ENCODE assay signal across 1 cellular context in the genomic region with DNA sequence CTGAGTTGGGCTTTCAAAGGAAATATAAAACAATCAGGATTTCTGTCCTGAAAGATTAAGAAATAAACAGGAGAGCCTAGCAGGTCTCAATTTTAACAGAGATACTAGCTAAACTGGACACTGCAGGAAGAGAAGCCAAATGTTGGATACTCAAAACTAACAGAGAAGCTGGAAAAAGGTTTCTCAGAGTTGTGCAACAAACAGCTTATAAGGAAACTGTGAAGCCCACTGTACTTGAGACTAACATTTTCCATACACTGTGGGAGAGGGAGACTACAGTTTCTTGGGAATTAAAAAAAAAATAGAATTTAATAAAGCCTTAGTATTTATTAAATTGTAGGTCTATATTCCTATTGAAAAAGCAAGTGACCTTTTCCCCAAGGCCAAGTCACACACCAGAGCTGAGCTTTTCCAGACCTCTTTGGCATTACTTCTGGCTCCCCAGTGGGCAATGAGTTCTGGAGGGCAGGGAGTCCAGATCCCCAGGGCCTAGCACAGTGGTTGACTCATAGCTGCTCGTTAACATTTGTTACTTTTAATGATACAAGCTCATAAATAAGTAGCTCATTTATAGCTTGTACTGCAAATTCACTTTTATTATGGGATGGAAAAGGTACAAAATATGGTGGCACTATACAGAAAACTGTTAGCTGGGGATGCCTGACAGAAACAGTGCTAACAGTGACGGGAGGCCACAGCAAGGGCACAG.
TF ChIP-seq lines count a peak whose summit lies in the region.

No MANE protein-coding gene starts in this region.

TF ChIP-seq in SK-N-SH treated with all-trans-retinoic acid at 6 μM for 48 hours, 23 proteins besides CTCF, POLR2A, EP300 and RAD21 (continued from another document):
- TF ChIP-seq ZFP30 (CRISPR knock-in tag; IDR thresholded peaks at IDR 0.05) (no peak), TCF4 (CRISPR knock-in tag; IDR thresholded peaks at IDR 0.05; ENCODE audit: borderline replicate concordance) (no peak), BACH2 (CRISPR knock-in tag; IDR thresholded peaks at IDR 0.05; ENCODE audit: borderline replicate concordance) (no peak), OSR1 (CRISPR knock-in tag; IDR thresholded peaks at IDR 0.05) (no peak)
- TF ChIP-seq, protein P1, sequence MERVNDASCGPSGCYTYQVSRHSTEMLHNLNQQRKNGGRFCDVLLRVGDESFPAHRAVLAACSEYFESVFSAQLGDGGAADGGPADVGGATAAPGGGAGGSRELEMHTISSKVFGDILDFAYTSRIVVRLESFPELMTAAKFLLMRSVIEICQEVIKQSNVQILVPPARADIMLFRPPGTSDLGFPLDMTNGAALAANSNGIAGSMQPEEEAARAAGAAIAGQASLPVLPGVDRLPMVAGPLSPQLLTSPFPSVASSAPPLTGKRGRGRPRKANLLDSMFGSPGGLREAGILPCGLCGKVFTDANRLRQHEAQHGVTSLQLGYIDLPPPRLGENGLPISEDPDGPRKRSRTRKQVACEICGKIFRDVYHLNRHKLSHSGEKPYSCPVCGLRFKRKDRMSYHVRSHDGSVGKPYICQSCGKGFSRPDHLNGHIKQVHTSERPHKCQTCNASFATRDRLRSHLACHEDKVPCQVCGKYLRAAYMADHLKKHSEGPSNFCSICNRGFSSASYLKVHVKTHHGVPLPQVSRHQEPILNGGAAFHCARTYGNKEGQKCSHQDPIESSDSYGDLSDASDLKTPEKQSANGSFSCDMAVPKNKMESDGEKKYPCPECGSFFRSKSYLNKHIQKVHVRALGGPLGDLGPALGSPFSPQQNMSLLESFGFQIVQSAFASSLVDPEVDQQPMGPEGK (CRISPR knock-in tag; IDR thresholded peaks at IDR 0.05; ENCODE audit: borderline replicate concordance) = no peak
